ENCODE assay signal across 24 cellular contexts in genomic region chr15:57538822-57539221, GRCh38. TPM values are rescaled to one million over a fixed set of nuclear protein-coding genes. Genes with fewer than 3 reads are reported as not detected.
"Had no signal": no experiment of that assay in that cellular context is flagged by ENCODE, and none has a peak within 500 bp of the region (broad histone marks: within the 10 kb centered on the region; RNA-seq: fewer than 3 reads in every experiment).

No MANE protein-coding gene starts in this region.

- H3K27ac ChIP-seq: adrenal gland, Peyer's patch, RWPE1 had no signal

- H3K4me3 ChIP-seq: adrenal gland, Peyer's patch had no signal

- H3K4me3 Mint-ChIP-seq: activated CD8-positive, alpha-beta T cell treated with anti-CD3 and anti-CD28 coated beads, Interleukin-2, amount 10 ng/mL, durations not matched to agents 7 days and 5 days; activated naive CD8-positive, alpha-beta T cell treated with anti-CD3 and anti-CD28 coated beads, Interleukin-2, amount 10 ng/mL, durations not matched to agents 7 days and 5 days; T-helper 1 cell treated with Interleukin-12 subunit alpha and Interleukin-12 subunit beta and Interleukin-4 antibody, amounts not matched to agents 30 μg/mL and 1 μg/mL, for 36 hours; WTC11 had no signal

- H3K27ac Mint-ChIP-seq: activated CD8-positive, alpha-beta T cell treated with anti-CD3 and anti-CD28 coated beads, Interleukin-2, amount 10 ng/mL, durations not matched to agents 7 days and 5 days; activated naive CD8-positive, alpha-beta T cell treated with anti-CD3 and anti-CD28 coated beads, Interleukin-2, amount 10 ng/mL, durations not matched to agents 7 days and 5 days; T-helper 1 cell treated with Interleukin-12 subunit alpha and Interleukin-12 subunit beta and Interleukin-4 antibody, amounts not matched to agents 30 μg/mL and 1 μg/mL, for 36 hours had no signal

- ATAC-seq: activated CD8-positive, alpha-beta T cell treated with anti-CD3 and anti-CD28 coated beads, Interleukin-2, amount 10 ng/mL, durations not matched to agents 7 days and 5 days; WTC11 had no signal

- H3K36me3 ChIP-seq: Peyer's patch had no signal

- DNase-seq: activated CD4-positive, alpha-beta T cell treated with anti-CD3 and anti-CD28 coated beads for 48 hours; activated CD4-positive, alpha-beta T cell treated with anti-CD3 and anti-CD28 coated beads, Interleukin-2, amount 50 U/mL, for 4 hours; activated CD4-positive, CD25-positive, alpha-beta regulatory T cell treated with anti-CD3 and anti-CD28 coated beads, Interleukin-2, amount 50 U/mL, for 72 hours; activated CD8-positive, alpha-beta memory T cell treated with anti-CD3 and anti-CD28 coated beads, Interleukin-2, amount 50 U/mL, for 48 hours; activated CD8-positive, alpha-beta T cell treated with anti-CD3 and anti-CD28 coated beads, Interleukin-2, amount 10 ng/mL, durations not matched to agents 7 days and 5 days; activated naive CD4-positive, alpha-beta T cell treated with anti-CD3 and anti-CD28 coated beads, Interleukin-2, amount 50 U/mL, for 16 hours; activated naive CD8-positive, alpha-beta T cell treated with anti-CD3 and anti-CD28 coated beads, Interleukin-2, amount 10 ng/mL, durations not matched to agents 7 days and 5 days; activated T-cell treated with anti-CD3 and anti-CD28 coated beads, Interleukin-2, amount 50 U/mL, for 1 hour; adrenal gland; anterior cingulate cortex; caudate nucleus; Karpas-422; MM.1S; NCI-H1105 treated with DMSO at 0.1 percent for 48 hours; NCI-H1436 treated with DMSO at 0.1 percent for 48 hours; NCI-H187; NCI-H2081 treated with DMSO at 0.1 percent for 48 hours; NCI-H446; NCI-H524; Peyer's patch; SHP77 had no signal

- H3K9me3 ChIP-seq: adrenal gland, Peyer's patch had no signal

- H3K36me3 Mint-ChIP-seq: activated naive CD8-positive, alpha-beta T cell treated with anti-CD3 and anti-CD28 coated beads, Interleukin-2, amount 10 ng/mL, durations not matched to agents 7 days and 5 days had no signal

- H3K4me1 Mint-ChIP-seq: activated naive CD8-positive, alpha-beta T cell treated with anti-CD3 and anti-CD28 coated beads, Interleukin-2, amount 10 ng/mL, durations not matched to agents 7 days and 5 days had no signal

- H3K9me3 Mint-ChIP-seq: activated naive CD8-positive, alpha-beta T cell treated with anti-CD3 and anti-CD28 coated beads, Interleukin-2, amount 10 ng/mL, durations not matched to agents 7 days and 5 days had no signal

- H3K27me3 ChIP-seq: adrenal gland, Peyer's patch had no signal

- H3K4me1 ChIP-seq: Peyer's patch had no signal

RNA-seq across cellular contexts. Expression of gene MYZAP, which starts 52.9 kb away (rescaled TPM):
- total RNA-seq: activated CD8-positive, alpha-beta T cell treated with anti-CD3 and anti-CD28 coated beads, Interleukin-2, amount 10 ng/mL, durations not matched to agents 7 days and 5 days; activated naive CD8-positive, alpha-beta T cell treated with anti-CD3 and anti-CD28 coated beads, Interleukin-2, amount 10 ng/mL, durations not matched to agents 7 days and 5 days had no signal
